Comparison of ENCODE assay signal across 9 cellular contexts in genomic region chr10:100872034-100872791, GRCh38.
DNase-seq lines count a peak whose midpoint lies in the region; ATAC-seq and TF ChIP-seq lines count a peak whose summit lies in the region.
"Had no signal": no experiment of that assay in that cellular context is flagged by ENCODE, and none has a peak within 500 bp of the region (broad histone marks: within the 10 kb centered on the region; RNA-seq: fewer than 3 reads in every experiment).

No MANE protein-coding gene starts in this region.

- DNase-seq in AG08396 (ENCODE audit: low spot score) = peak; percentile 60
- peak; percentile 15 for DNase-seq in NCI-H748 treated with DMSO at 0.1 percent for 48 hours (lab: John Stamatoyannopoulos, UW)
- peak; percentile 91 for DNase-seq in activated CD8-positive, alpha-beta memory T cell treated with anti-CD3 and anti-CD28 coated beads, Interleukin-2, amount 50 U/mL, for 48 hours
- DNase-seq in foreskin fibroblast = peak in 1 of 2 donors; percentile 48
- DNase-seq in stimulated activated CD4-positive, alpha-beta T cell treated with anti-CD3 and anti-CD28 coated beads, Interleukin-15, amount 100 ng/mL, for 24 hours = peak; percentile 84
- no peak for DNase-seq in NCI-H2029 (lab: John Stamatoyannopoulos, UW)
- DNase-seq: left cardiac atrium had no signal

- TF ChIP-seq CTCF in GM12875 (IDR thresholded peaks at IDR 0.05; ENCODE audit: borderline replicate concordance, insufficient read depth, low read depth, low read length) (peak; percentile 69), foreskin fibroblast (IDR thresholded peaks at IDR 0.05; ENCODE audit: low read depth, low read length) (peak; percentile 48)

- no peak overlapping the region for H3K4me3 ChIP-seq in GM12875 (ENCODE audit: low read depth, low read length)
- no peak overlapping the region for H3K4me3 ChIP-seq in foreskin fibroblast (ENCODE audit: low read depth in 1 of 2, low read length in 2 of 2)

- no peak for ATAC-seq in HG03175 (IDR thresholded peaks at IDR 0.05; ENCODE audit: unreplicated experiment)
